In genomic region chr12:10340946-10341345, GRCh38 we compare ENCODE assay signal across 5 cellular contexts. TPM values are rescaled to one million over a fixed set of nuclear protein-coding genes. Genes with fewer than 3 reads are reported as not detected.
"Had no signal": no experiment of that assay in that cellular context is flagged by ENCODE, and none has a peak within 500 bp of the region (broad histone marks: within the 10 kb centered on the region; RNA-seq: fewer than 3 reads in every experiment).

No MANE protein-coding gene starts in this region.

RNA-seq across cellular contexts. Expression of gene KLRK1, which starts 48.9 kb away (rescaled TPM):
- total RNA-seq: activated CD4-positive, alpha-beta T cell treated with anti-CD3 and anti-CD28 coated beads, Interleukin-2, amount 10 ng/mL, durations not matched to agents 24 days and 14 days; activated T-helper 1 cell treated with anti-CD3 and anti-CD28 coated beads, Interleukin-12 subunit alpha, Interleukin-12 subunit beta, Interleukin-2, Interleukin-4 antibody, amounts not matched to agents 30 ng/mL and 10 ng/mL and 1 ng/mL, durations not matched to agents 14 hours and 24 hours and 36 hours; bronchial epithelial cell; cardiac muscle cell; chondrocyte had no signal
